In genomic region chr13:50224534-50224933, GRCh38 we compare ENCODE assay signal across 11 cellular contexts.
DNase-seq lines count a peak whose midpoint lies in the region; ATAC-seq and TF ChIP-seq lines count a peak whose summit lies in the region.
"Had no signal": no experiment of that assay in that cellular context is flagged by ENCODE, and none has a peak within 500 bp of the region (broad histone marks: within the 10 kb centered on the region; RNA-seq: fewer than 3 reads in every experiment).

No MANE protein-coding gene starts in this region.

- no peak for TF ChIP-seq EP300 in esophagus muscularis mucosa (IDR thresholded peaks at IDR 0.05)

- peak overlapping the region; percentile 44 for H3K27ac Mint-ChIP-seq in activated T-cell treated with anti-CD3 and anti-CD28 coated beads, Interleukin-2, amount 50 U/mL, for 72 hours
- H3K27ac Mint-ChIP-seq in stimulated activated effector memory CD8-positive, alpha-beta T cell treated with anti-CD3 and anti-CD28 coated beads, Interleukin-12 subunit alpha, Interleukin-12 subunit beta, amount 100 ng/mL, for 72 hours: peak overlapping the region; percentile 18
- H3K27ac Mint-ChIP-seq: naive B cell had no signal

- TF ChIP-seq POLR2A in esophagus muscularis mucosa (IDR thresholded peaks at IDR 0.05; ENCODE audit: low read depth): no peak
- no peak for TF ChIP-seq POLR2A in gastrocnemius medialis (IDR thresholded peaks at IDR 0.05)

- no peaks in the 10 kb centered on the region for H3K36me3 ChIP-seq in RWPE2 (ENCODE audit: low read depth)
- H3K36me3 ChIP-seq in esophagus muscularis mucosa: no peaks in the 10 kb centered on the region
- no peaks in the 10 kb centered on the region for H3K36me3 ChIP-seq in gastrocnemius medialis

- ATAC-seq in activated T-cell treated with anti-CD3 and anti-CD28 coated beads, Interleukin-2, amount 50 U/mL, for 72 hours (replicated peaks in 1 of 2): peak; percentile 74 to 78
- ATAC-seq in HG02884 (IDR thresholded peaks at IDR 0.05; ENCODE audit: unreplicated experiment): peak; percentile 65
- peak; percentile 55 for ATAC-seq in RWPE2 (ENCODE audit: low read depth)
- peak; percentile 84 for ATAC-seq in stimulated activated effector memory CD8-positive, alpha-beta T cell treated with anti-CD3 and anti-CD28 coated beads, Interleukin-12 subunit alpha, Interleukin-12 subunit beta, amount 100 ng/mL, for 72 hours
- ATAC-seq in gastrocnemius medialis: no peak

- H3K27me3 ChIP-seq in RWPE2 (ENCODE audit: insufficient read depth, poor library complexity, severe bottlenecking) (no peaks in the 10 kb centered on the region), esophagus muscularis mucosa (no peaks in the 10 kb centered on the region), gastrocnemius medialis (no peaks in the 10 kb centered on the region)
- H3K27me3 ChIP-seq: dorsolateral prefrontal cortex had no signal

- peaks cover 48% of the 10 kb centered on the region for H3K4me1 Mint-ChIP-seq in activated T-cell treated with anti-CD3 and anti-CD28 coated beads, Interleukin-2, amount 50 U/mL, for 72 hours (ENCODE audit: low read depth)
- peaks cover 75% of the 10 kb centered on the region for H3K4me1 Mint-ChIP-seq in stimulated activated effector memory CD8-positive, alpha-beta T cell treated with anti-CD3 and anti-CD28 coated beads, Interleukin-12 subunit alpha, Interleukin-12 subunit beta, amount 100 ng/mL, for 72 hours

- in situ Hi-C loops in gastrocnemius medialis (cut with MboI; ENCODE audit: low sequenced_read_pairs in 4 of 4): no loop called here

- peak; percentile 50 to 54 for DNase-seq in activated T-cell treated with anti-CD3 and anti-CD28 coated beads, Interleukin-2, amount 50 U/mL, for 72 hours
- DNase-seq in activated T-cell treated with anti-CD3 and anti-CD28 coated beads for 4 hours: no peak
- no peak for DNase-seq in RWPE2 (ENCODE audit: low spot score)
- DNase-seq in stimulated activated effector memory CD8-positive, alpha-beta T cell treated with anti-CD3 and anti-CD28 coated beads, Interleukin-12 subunit alpha, Interleukin-12 subunit beta, amount 100 ng/mL, for 72 hours (ENCODE audit: low spot score in 2 of 2): no peak
- no peak for DNase-seq in esophagus muscularis mucosa (ENCODE audit: extremely low spot score)
- DNase-seq in gastrocnemius medialis: no peak
- no peak for DNase-seq in NCI-H82 treated with DMSO at 0.1 percent for 48 hours (lab: John Stamatoyannopoulos, UW; ENCODE audit: unreplicated experiment)
- DNase-seq: dorsolateral prefrontal cortex, naive B cell, T1000 had no signal

- H3K4me1 ChIP-seq in RWPE2 (ENCODE audit: insufficient read depth, poor library complexity, severe bottlenecking) (peaks cover 8% of the 10 kb centered on the region), esophagus muscularis mucosa (peaks cover 0 to 30% (median 28%) of the 10 kb centered on the region in 4 donors), gastrocnemius medialis (peaks cover 0 to 5% of the 10 kb centered on the region in 2 donors)

- H3K9me3 ChIP-seq in RWPE2 (ENCODE audit: severe bottlenecking): no peaks in the 10 kb centered on the region
- no peaks in the 10 kb centered on the region for H3K9me3 ChIP-seq in esophagus muscularis mucosa
- H3K9me3 ChIP-seq in gastrocnemius medialis: no peaks in the 10 kb centered on the region

- TF ChIP-seq CTCF in RWPE2 (IDR thresholded peaks at IDR 0.05; ENCODE audit: poor library complexity, severe bottlenecking): no peak
- no peak for TF ChIP-seq CTCF in esophagus muscularis mucosa (IDR thresholded peaks at IDR 0.05)
- TF ChIP-seq CTCF in gastrocnemius medialis (IDR thresholded peaks at IDR 0.05 in 4 of 5, conservative IDR thresholded peaks at IDR 0.05 in 1 of 5): no peak

- H3K36me3 Mint-ChIP-seq in activated T-cell treated with anti-CD3 and anti-CD28 coated beads, Interleukin-2, amount 50 U/mL, for 72 hours (ENCODE audit: insufficient read depth in 2 of 2): peaks cover 0 to 3% of the 10 kb centered on the region in 2 donors
- no peaks in the 10 kb centered on the region for H3K36me3 Mint-ChIP-seq in stimulated activated effector memory CD8-positive, alpha-beta T cell treated with anti-CD3 and anti-CD28 coated beads, Interleukin-12 subunit alpha, Interleukin-12 subunit beta, amount 100 ng/mL, for 72 hours
- H3K36me3 Mint-ChIP-seq: naive B cell had no signal

- H3K4me3 ChIP-seq in RWPE2 (ENCODE audit: severe bottlenecking) (no peak overlapping the region), esophagus muscularis mucosa (no peak overlapping the region), gastrocnemius medialis (no peak overlapping the region)
- H3K4me3 ChIP-seq: dorsolateral prefrontal cortex had no signal

- H3K27ac ChIP-seq in RWPE2 (ENCODE audit: poor library complexity, severe bottlenecking) (no peak overlapping the region), esophagus muscularis mucosa (replicated peaks in 1 of 4) (no peak overlapping the region), gastrocnemius medialis (no peak overlapping the region)
- H3K27ac ChIP-seq: dorsolateral prefrontal cortex had no signal

- WGBS in esophagus muscularis mucosa: 82% methylated on average over 4 of the region's 4 CpGs

- H3K9me3 Mint-ChIP-seq in activated T-cell treated with anti-CD3 and anti-CD28 coated beads, Interleukin-2, amount 50 U/mL, for 72 hours: no peaks in the 10 kb centered on the region
- no peaks in the 10 kb centered on the region for H3K9me3 Mint-ChIP-seq in stimulated activated effector memory CD8-positive, alpha-beta T cell treated with anti-CD3 and anti-CD28 coated beads, Interleukin-12 subunit alpha, Interleukin-12 subunit beta, amount 100 ng/mL, for 72 hours

- H3K4me3 Mint-ChIP-seq in activated T-cell treated with anti-CD3 and anti-CD28 coated beads, Interleukin-2, amount 50 U/mL, for 72 hours: peak overlapping the region in 1 of 2 donors; percentile 21
- H3K4me3 Mint-ChIP-seq in stimulated activated effector memory CD8-positive, alpha-beta T cell treated with anti-CD3 and anti-CD28 coated beads, Interleukin-12 subunit alpha, Interleukin-12 subunit beta, amount 100 ng/mL, for 72 hours: peak overlapping the region; percentile 28
- H3K4me3 Mint-ChIP-seq: naive B cell had no signal

- intact Hi-C loops in esophagus muscularis mucosa (cut with DNase I) (no loop called here), gastrocnemius medialis (cut with DNase I; ENCODE audit: low total_unique reads) (loop anchor here (5.0 kb wide), 1 partner anchor 97 kb away; no protein-coding TSS in a partner anchor)

- peaks cover 74% of the 10 kb centered on the region for H3K27me3 Mint-ChIP-seq in activated T-cell treated with anti-CD3 and anti-CD28 coated beads, Interleukin-2, amount 50 U/mL, for 72 hours (ENCODE audit: low read depth)

Comparison
In these comparisons a context has a peak if more than half of its experiments do, and no peak if none do; other contexts are left out.
1. DNase-seq: peak in activated T-cell treated with anti-CD3 and anti-CD28 coated beads, Interleukin-2, amount 50 U/mL, for 72 hours (2 of 2); none in activated T-cell treated with anti-CD3 and anti-CD28 coated beads for 4 hours (single experiment), RWPE2 (single experiment), stimulated activated effector memory CD8-positive, alpha-beta T cell treated with anti-CD3 and anti-CD28 coated beads, Interleukin-12 subunit alpha, Interleukin-12 subunit beta, amount 100 ng/mL, for 72 hours (0 of 2), esophagus muscularis mucosa (single experiment), gastrocnemius medialis (0 of 2) and NCI-H82 treated with DMSO at 0.1 percent for 48 hours (single experiment).
2. ATAC-seq: peak in activated T-cell treated with anti-CD3 and anti-CD28 coated beads, Interleukin-2, amount 50 U/mL, for 72 hours (2 of 2), HG02884 (single experiment), RWPE2 (single experiment) and stimulated activated effector memory CD8-positive, alpha-beta T cell treated with anti-CD3 and anti-CD28 coated beads, Interleukin-12 subunit alpha, Interleukin-12 subunit beta, amount 100 ng/mL, for 72 hours (single experiment); none in gastrocnemius medialis (0 of 2).